ENCODE assay signal across 9 cellular contexts in genomic region chr6:134170844-134171243, GRCh38.
DNase-seq lines count a peak whose midpoint lies in the region; ATAC-seq, FAIRE-seq and TF ChIP-seq lines count a peak whose summit lies in the region.
"Had no signal": no experiment of that assay in that cellular context is flagged by ENCODE, and none has a peak within 500 bp of the region (broad histone marks: within the 10 kb centered on the region; RNA-seq: fewer than 3 reads in every experiment).

No MANE protein-coding gene starts in this region.

- peaks cover 64% of the 10 kb centered on the region for H3K36me3 Mint-ChIP-seq in activated T-helper 2 cell treated with anti-CD3 and anti-CD28 coated beads, Interferon-gamma antibody, Interleukin-2, Interleukin-4, amounts not matched to agents 10 μg/mL and 5 μg/mL and 100 μg/mL, durations not matched to agents 14 hours and 24 hours and 36 hours (ENCODE audit: low read depth)
- peaks cover 25% of the 10 kb centered on the region for H3K36me3 Mint-ChIP-seq in stimulated activated memory B cell treated with anti-CD40 and anti-IgM and Interleukin-4, amounts not matched to agents 10 μg/mL and 1 μg/mL and 100 μg/mL, for 72 hours

- H3K9me3 ChIP-seq in hepatocyte (ENCODE audit: low read depth) (no peaks in the 10 kb centered on the region), small intestine (ENCODE audit: control insufficient read depth, low read depth) (no peaks in the 10 kb centered on the region), neuronal stem cell (replicated peaks in 1 of 2; ENCODE audit: control insufficient read depth in 2 of 2, insufficient read depth in 1 of 2, low read depth in 1 of 2, low read length in 2 of 2) (no peaks in the 10 kb centered on the region)

- H2AFZ ChIP-seq in hepatocyte (no peak overlapping the region), neuronal stem cell (ENCODE audit: low read length) (no peak overlapping the region)

- no peak overlapping the region for H3K9ac ChIP-seq in neuronal stem cell (ENCODE audit: low read depth, low read length, poor library complexity)

- no peak for DNase-seq in HFF-Myc (ENCODE audit: extremely low read depth, low read depth)
- no peak for DNase-seq in activated T-helper 2 cell treated with anti-CD3 and anti-CD28 coated beads, Interferon-gamma antibody, Interleukin-2, Interleukin-4, amounts not matched to agents 10 μg/mL and 5 μg/mL and 100 μg/mL, durations not matched to agents 14 hours and 24 hours and 36 hours (ENCODE audit: low spot score)
- DNase-seq in hepatocyte (ENCODE audit: low spot score) = no peak
- DNase-seq in small intestine = peak; percentile 23
- DNase-seq in GM03348 (ENCODE audit: low spot score) = no peak
- no peak for DNase-seq in neuronal stem cell (ENCODE audit: low spot score)
- DNase-seq: activated CD4-positive, alpha-beta T cell treated with anti-CD3 and anti-CD28 coated beads, Interleukin-2, amount 10 ng/mL, durations not matched to agents 7 days and 5 days had no signal

- no peaks in the 10 kb centered on the region for H3K79me1 ChIP-seq in neuronal stem cell (ENCODE audit: low read depth, low read length)

- H3K4me1 ChIP-seq in hepatocyte (ENCODE audit: insufficient read depth) (peaks cover 7% of the 10 kb centered on the region), small intestine (ENCODE audit: control insufficient read depth in 2 of 2, insufficient read depth in 1 of 2, low read depth in 1 of 2, low read length in 1 of 2) (peaks cover 0 to under 1% of the 10 kb centered on the region in 2 donors), neuronal stem cell (ENCODE audit: control insufficient read depth in 2 of 2, insufficient read depth in 1 of 2, low read depth in 1 of 2, low read length in 2 of 2) (no peaks in the 10 kb centered on the region)

- peak overlapping the region; percentile 28 for H3K27ac ChIP-seq in hepatocyte
- peak overlapping the region in 1 of 2 donors; percentile 68 for H3K27ac ChIP-seq in small intestine (ENCODE audit: low read depth in 1 of 2, low read length in 1 of 2)
- no peak overlapping the region for H3K27ac ChIP-seq in neuronal stem cell (replicated peaks; ENCODE audit: low read length)
- H3K27ac ChIP-seq: HL-60 had no signal

- H2BK12ac ChIP-seq in neuronal stem cell (ENCODE audit: low read length) = no peak overlapping the region

- no peak for FAIRE-seq in small intestine (lab: Jason Lieb, UNC)

- H3K27me3 ChIP-seq in hepatocyte (no peaks in the 10 kb centered on the region), small intestine (ENCODE audit: control insufficient read depth in 2 of 2, insufficient read depth in 2 of 2, low read length in 2 of 2) (no peaks in the 10 kb centered on the region), neuronal stem cell (ENCODE audit: control insufficient read depth in 3 of 3, insufficient read depth in 3 of 3, low read depth in 1 of 3, low read length in 3 of 3) (peaks cover 0 to 2% (median 0%) of the 10 kb centered on the region in 3 experiments)

- H3K18ac ChIP-seq in neuronal stem cell (ENCODE audit: low read length) = no peak overlapping the region

- H4K91ac ChIP-seq in neuronal stem cell (ENCODE audit: low read depth, low read length, poor library complexity) = no peak overlapping the region

- H3K27ac Mint-ChIP-seq in activated T-helper 2 cell treated with anti-CD3 and anti-CD28 coated beads, Interferon-gamma antibody, Interleukin-2, Interleukin-4, amounts not matched to agents 10 μg/mL and 5 μg/mL and 100 μg/mL, durations not matched to agents 14 hours and 24 hours and 36 hours = no peak overlapping the region
- no peak overlapping the region for H3K27ac Mint-ChIP-seq in stimulated activated memory B cell treated with anti-CD40 and anti-IgM and Interleukin-4, amounts not matched to agents 10 μg/mL and 1 μg/mL and 100 μg/mL, for 72 hours
- H3K27ac Mint-ChIP-seq: activated CD4-positive, alpha-beta T cell treated with anti-CD3 and anti-CD28 coated beads, Interleukin-2, amount 10 ng/mL, durations not matched to agents 7 days and 5 days had no signal

- no peaks in the 10 kb centered on the region for H3K9me3 Mint-ChIP-seq in activated T-helper 2 cell treated with anti-CD3 and anti-CD28 coated beads, Interferon-gamma antibody, Interleukin-2, Interleukin-4, amounts not matched to agents 10 μg/mL and 5 μg/mL and 100 μg/mL, durations not matched to agents 14 hours and 24 hours and 36 hours
- no peaks in the 10 kb centered on the region for H3K9me3 Mint-ChIP-seq in stimulated activated memory B cell treated with anti-CD40 and anti-IgM and Interleukin-4, amounts not matched to agents 10 μg/mL and 1 μg/mL and 100 μg/mL, for 72 hours
- H3K9me3 Mint-ChIP-seq: activated CD4-positive, alpha-beta T cell treated with anti-CD3 and anti-CD28 coated beads, Interleukin-2, amount 10 ng/mL, durations not matched to agents 7 days and 5 days had no signal

- no peak overlapping the region for H2BK120ac ChIP-seq in neuronal stem cell (ENCODE audit: low read depth, low read length)

- H3K4me1 Mint-ChIP-seq in activated T-helper 2 cell treated with anti-CD3 and anti-CD28 coated beads, Interferon-gamma antibody, Interleukin-2, Interleukin-4, amounts not matched to agents 10 μg/mL and 5 μg/mL and 100 μg/mL, durations not matched to agents 14 hours and 24 hours and 36 hours (ENCODE audit: low read depth) = peaks cover 37% of the 10 kb centered on the region
- H3K4me1 Mint-ChIP-seq in stimulated activated memory B cell treated with anti-CD40 and anti-IgM and Interleukin-4, amounts not matched to agents 10 μg/mL and 1 μg/mL and 100 μg/mL, for 72 hours = peaks cover 39% of the 10 kb centered on the region

- no peak overlapping the region for H3K23ac ChIP-seq in neuronal stem cell (ENCODE audit: low read depth, low read length, poor library complexity)

- peaks cover 1% of the 10 kb centered on the region for H3K27me3 Mint-ChIP-seq in activated T-helper 2 cell treated with anti-CD3 and anti-CD28 coated beads, Interferon-gamma antibody, Interleukin-2, Interleukin-4, amounts not matched to agents 10 μg/mL and 5 μg/mL and 100 μg/mL, durations not matched to agents 14 hours and 24 hours and 36 hours (ENCODE audit: low read depth)
- H3K27me3 Mint-ChIP-seq in stimulated activated memory B cell treated with anti-CD40 and anti-IgM and Interleukin-4, amounts not matched to agents 10 μg/mL and 1 μg/mL and 100 μg/mL, for 72 hours = no peaks in the 10 kb centered on the region

- no peak overlapping the region for H3K4ac ChIP-seq in neuronal stem cell (ENCODE audit: low read length)

- H2BK15ac ChIP-seq in neuronal stem cell (ENCODE audit: low read length) = no peak overlapping the region

- H3K36me3 ChIP-seq in hepatocyte (replicated peaks; ENCODE audit: insufficient read depth, low read depth) (peaks cover 5% of the 10 kb centered on the region), small intestine (ENCODE audit: control insufficient read depth in 2 of 2, insufficient read depth in 2 of 2, low read length in 2 of 2) (peaks cover 14 to 22% of the 10 kb centered on the region in 2 donors), neuronal stem cell (replicated peaks in 1 of 2; ENCODE audit: control insufficient read depth in 2 of 2, insufficient read depth in 2 of 2, low read length in 2 of 2) (peaks cover 0 to 2% of the 10 kb centered on the region in 2 donors)

- no peaks in the 10 kb centered on the region for H3K9me2 ChIP-seq in hepatocyte (replicated peaks; ENCODE audit: insufficient read depth)

- H3K4me3 Mint-ChIP-seq in activated T-helper 2 cell treated with anti-CD3 and anti-CD28 coated beads, Interferon-gamma antibody, Interleukin-2, Interleukin-4, amounts not matched to agents 10 μg/mL and 5 μg/mL and 100 μg/mL, durations not matched to agents 14 hours and 24 hours and 36 hours (ENCODE audit: low read depth) = peak overlapping the region; percentile 15
- H3K4me3 Mint-ChIP-seq in stimulated activated memory B cell treated with anti-CD40 and anti-IgM and Interleukin-4, amounts not matched to agents 10 μg/mL and 1 μg/mL and 100 μg/mL, for 72 hours = no peak overlapping the region
- H3K4me3 Mint-ChIP-seq: activated CD4-positive, alpha-beta T cell treated with anti-CD3 and anti-CD28 coated beads, Interleukin-2, amount 10 ng/mL, durations not matched to agents 7 days and 5 days had no signal

- no peak overlapping the region for H2AK5ac ChIP-seq in neuronal stem cell (ENCODE audit: low read depth, low read length)

- peaks cover 32% of the 10 kb centered on the region for H3K79me2 ChIP-seq in hepatocyte

- H4K20me1 ChIP-seq in hepatocyte (ENCODE audit: insufficient read depth, poor library complexity, severe bottlenecking) = peaks cover 26% of the 10 kb centered on the region

- H4K8ac ChIP-seq in neuronal stem cell (ENCODE audit: low read depth, low read length) = no peak overlapping the region

- H3K4me2 ChIP-seq in hepatocyte (peak overlapping the region; percentile 94), neuronal stem cell (ENCODE audit: insufficient read depth, low read length, poor library complexity, severe bottlenecking) (no peak overlapping the region)

- 58% methylated on average over 10 of the region's 10 CpGs for WGBS in hepatocyte (ENCODE audit: low lambda C conversion rate, missing lambda C conversion rate)
- 72 to 79% (median 73%) methylated on average over 10 of the region's 10 CpGs for WGBS in small intestine, 3 donors
- no CpG with 5 or more reads among the region's 10 CpGs for WGBS in neuronal stem cell (ENCODE audit: extremely low coverage in 2 of 2, insufficient read length in 2 of 2, insufficient replicate concordance in 1 of 2), 2 donors

- H2BK5ac ChIP-seq in neuronal stem cell (ENCODE audit: low read length) = no peak overlapping the region

- H3K4me3 ChIP-seq in HFF-Myc (replicated peaks; ENCODE audit: low read depth, low read length) (peak overlapping the region; percentile 16), hepatocyte (no peak overlapping the region), small intestine (ENCODE audit: low read depth in 1 of 2, low read length in 2 of 2) (peak overlapping the region in 1 of 2 donors; percentile 55), neuronal stem cell (ENCODE audit: low read length in 2 of 2) (no peak overlapping the region)

- TF ChIP-seq CTCF in HFF-Myc (IDR thresholded peaks at IDR 0.05; ENCODE audit: low read depth, low read length, missing control alignments) (no peak), hepatocyte (IDR thresholded peaks at IDR 0.05; ENCODE audit: poor library complexity) (no peak)

- H3K14ac ChIP-seq in neuronal stem cell (ENCODE audit: low read length) = no peak overlapping the region

- ATAC-seq in stimulated activated memory B cell treated with anti-CD40 and anti-IgM and Interleukin-4, amounts not matched to agents 10 μg/mL and 1 μg/mL and 100 μg/mL, for 72 hours = no peak

- intact Hi-C loops in activated T-helper 2 cell treated with anti-CD3 and anti-CD28 coated beads, Interferon-gamma antibody, Interleukin-2, Interleukin-4, amounts not matched to agents 10 μg/mL and 5 μg/mL and 100 μg/mL, durations not matched to agents 14 hours and 24 hours and 36 hours (cut with micrococcal nuclease) = loop anchor here (10.0 kb wide), 1 partner anchor 1014 kb away; the partner anchor contains the start of gene MYB
